Comparison of ENCODE assay signal across 1 cellular context in genomic region chr5:74643160-74643562, GRCh38.
TF ChIP-seq lines count a peak whose summit lies in the region.

No MANE protein-coding gene starts in this region.

TF ChIP-seq in K562, 482 proteins besides CTCF, POLR2A, EP300 and RAD21 (continued from another document):
- TF ChIP-seq CEBPB (tag; IDR thresholded peaks at IDR 0.05): peak; percentile 79
- TF ChIP-seq CCNT2 (IDR thresholded peaks at IDR 0.05; ENCODE audit: borderline replicate concordance, extremely low read depth, insufficient read length, low read depth, low read length): no peak
- peak; percentile 85 for TF ChIP-seq MAFG (tag; conservative IDR thresholded peaks at IDR 0.05)
- peak; percentile 59 for TF ChIP-seq CREM (IDR thresholded peaks at IDR 0.05; ENCODE audit: low read depth)
- peak; percentile 90 for TF ChIP-seq ZNF316 (IDR thresholded peaks at IDR 0.05)
- TF ChIP-seq NR0B1 (IDR thresholded peaks at IDR 0.05; ENCODE audit: partially characterized antibody): no peak
